In the genomic region with DNA sequence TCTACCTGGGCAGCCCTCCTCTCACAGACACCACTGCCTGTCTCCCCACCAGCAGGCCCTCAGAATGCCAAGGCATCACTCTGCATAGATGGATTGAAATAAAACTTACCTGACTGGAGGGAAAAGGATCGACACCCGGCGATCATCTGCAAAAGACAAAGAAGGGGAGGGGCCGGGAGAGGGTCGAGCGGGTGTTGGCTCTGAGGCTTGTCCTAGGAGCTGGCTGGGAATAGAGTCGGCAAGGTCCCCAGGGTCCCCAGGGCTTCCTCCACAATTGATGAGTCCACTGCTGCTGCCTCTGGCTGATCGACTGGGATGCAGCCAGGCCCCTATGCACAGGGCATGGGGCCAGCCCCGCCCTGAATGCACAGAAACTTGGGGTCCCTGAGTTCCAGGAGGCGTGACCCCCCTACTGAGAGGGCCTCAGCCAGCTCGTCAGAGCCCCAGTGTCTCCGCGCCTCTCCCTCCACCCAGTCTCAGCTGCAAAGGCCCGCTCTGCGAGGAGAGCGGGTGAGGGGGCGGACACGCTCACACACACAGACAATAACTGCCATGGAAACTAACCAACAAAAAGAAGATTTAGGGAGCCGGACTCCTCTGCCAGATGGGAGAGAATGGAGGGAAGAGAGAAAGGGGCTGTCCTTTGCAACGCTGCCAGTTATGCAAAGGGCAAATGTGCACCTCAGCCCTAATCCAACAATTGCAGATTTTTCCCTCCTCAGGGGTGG, we compare ENCODE assay signal across 14 cellular contexts. TPM values are rescaled to one million over a fixed set of nuclear protein-coding genes. Genes with fewer than 3 reads are reported as not detected.
DNase-seq lines count a peak whose midpoint lies in the region; ATAC-seq, FAIRE-seq and TF ChIP-seq lines count a peak whose summit lies in the region.
"Had no signal": no experiment of that assay in that cellular context is flagged by ENCODE, and none has a peak within 500 bp of the region (broad histone marks: within the 10 kb centered on the region; RNA-seq: fewer than 3 reads in every experiment).

A gene with protein sequence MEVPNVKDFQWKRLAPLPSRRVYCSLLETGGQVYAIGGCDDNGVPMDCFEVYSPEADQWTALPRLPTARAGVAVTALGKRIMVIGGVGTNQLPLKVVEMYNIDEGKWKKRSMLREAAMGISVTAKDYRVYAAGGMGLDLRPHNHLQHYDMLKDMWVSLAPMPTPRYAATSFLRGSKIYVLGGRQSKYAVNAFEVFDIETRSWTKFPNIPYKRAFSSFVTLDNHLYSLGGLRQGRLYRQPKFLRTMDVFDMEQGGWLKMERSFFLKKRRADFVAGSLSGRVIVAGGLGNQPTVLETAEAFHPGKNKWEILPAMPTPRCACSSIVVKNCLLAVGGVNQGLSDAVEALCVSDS (minus strand): TSS at position 499 of the 728 bp plus-strand sequence. CDS start 13,318 bp downstream, outside the sequence.

- no peaks in the 10 kb centered on the region for H3K9me3 ChIP-seq in PC-9 (ENCODE audit: insufficient read depth, low read depth)
- H3K9me3 ChIP-seq: suprapubic skin had no signal

- ATAC-seq in activated CD8-positive, alpha-beta T cell treated with anti-CD3 and anti-CD28 coated beads, Interleukin-2, amount 10 ng/mL, durations not matched to agents 7 days and 5 days: no peak
- ATAC-seq: Panc1 had no signal

- H3K9me2 ChIP-seq in PC-9 (ENCODE audit: insufficient read depth): no peaks in the 10 kb centered on the region

- FAIRE-seq in TTC549 (lab: Jason Lieb, UNC): peak; percentile 79

- H3K27ac Mint-ChIP-seq in activated CD8-positive, alpha-beta T cell treated with anti-CD3 and anti-CD28 coated beads, Interleukin-2, amount 10 ng/mL, durations not matched to agents 7 days and 5 days: no peak within 1 kb of the TSS
- H3K27ac Mint-ChIP-seq: dendritic cell treated with granulocyte-macrophage colony-stimulating factor and Interleukin-4, amounts not matched to agents 40 ng/mL and 50 ng/mL, for 4 days had no signal

- H3K27me3 ChIP-seq in PC-9 (ENCODE audit: insufficient read depth, low read depth): peaks cover 46% of the 10 kb centered on the region

- H3K9me3 Mint-ChIP-seq in activated CD8-positive, alpha-beta T cell treated with anti-CD3 and anti-CD28 coated beads, Interleukin-2, amount 10 ng/mL, durations not matched to agents 7 days and 5 days (ENCODE audit: insufficient read depth): no peaks in the 10 kb centered on the region
- H3K9me3 Mint-ChIP-seq: dendritic cell treated with granulocyte-macrophage colony-stimulating factor and Interleukin-4, amounts not matched to agents 40 ng/mL and 50 ng/mL, for 4 days had no signal

- no peaks in the 10 kb centered on the region for H3K4me1 Mint-ChIP-seq in activated CD8-positive, alpha-beta T cell treated with anti-CD3 and anti-CD28 coated beads, Interleukin-2, amount 10 ng/mL, durations not matched to agents 7 days and 5 days (ENCODE audit: low read depth)

- H3K4me2 ChIP-seq in PC-9: no peak within 1 kb of the TSS

- peaks cover 31% of the 10 kb centered on the region for H3K27me3 Mint-ChIP-seq in activated CD8-positive, alpha-beta T cell treated with anti-CD3 and anti-CD28 coated beads, Interleukin-2, amount 10 ng/mL, durations not matched to agents 7 days and 5 days (ENCODE audit: low read depth)

- DNase-seq in NCI-H2081 (lab: John Stamatoyannopoulos, UW) (peak; percentile 56 to 57), NCI-H2081 treated with DMSO at 0.1 percent for 48 hours (lab: John Stamatoyannopoulos, UW) (no peak), medulla oblongata (ENCODE audit: extremely low spot score) (peak; percentile 42), PC-9 (no peak), GM19238 (ENCODE audit: insufficient read length, low spot score) (no peak)
- DNase-seq in activated CD8-positive, alpha-beta T cell treated with anti-CD3 and anti-CD28 coated beads, Interleukin-2, amount 10 ng/mL, durations not matched to agents 7 days and 5 days: no peak
- DNase-seq: activated naive CD4-positive, alpha-beta T cell treated with anti-CD3 and anti-CD28 coated beads, Interleukin-2, amount 50 U/mL, for 16 hours; DND-41 had no signal

- intact Hi-C loops in PC-9 (cut with micrococcal nuclease; ENCODE audit: unreplicated experiment): no loop called here

- H3K4me3 Mint-ChIP-seq in activated CD8-positive, alpha-beta T cell treated with anti-CD3 and anti-CD28 coated beads, Interleukin-2, amount 10 ng/mL, durations not matched to agents 7 days and 5 days: no peak within 1 kb of the TSS
- H3K4me3 Mint-ChIP-seq: dendritic cell treated with granulocyte-macrophage colony-stimulating factor and Interleukin-4, amounts not matched to agents 40 ng/mL and 50 ng/mL, for 4 days had no signal

- no peaks in the 10 kb centered on the region for H3F3A ChIP-seq in PC-9 (ENCODE audit: insufficient read depth, low read depth)

- no peak for TF ChIP-seq CTCF in PC-9 (conservative IDR thresholded peaks at IDR 0.05)

- no peaks in the 10 kb centered on the region for H3K36me3 Mint-ChIP-seq in activated CD8-positive, alpha-beta T cell treated with anti-CD3 and anti-CD28 coated beads, Interleukin-2, amount 10 ng/mL, durations not matched to agents 7 days and 5 days (ENCODE audit: low read depth)

- H3K27ac ChIP-seq in temporal lobe (ENCODE audit: low read depth, low read length) (peak within 1 kb of the TSS; percentile 5), PC-9 (no peak within 1 kb of the TSS)
- H3K27ac ChIP-seq: suprapubic skin had no signal

- H3K79me2 ChIP-seq in PC-9 (ENCODE audit: low read depth): no peaks in the 10 kb centered on the region

- H4K20me1 ChIP-seq in PC-9 (ENCODE audit: insufficient read depth): no peaks in the 10 kb centered on the region

- 0 out of 2 replicates have a peak, but pooled peaks cover 2% of the 10 kb centered on the region for H3K4me1 ChIP-seq in PC-9 (replicated peaks; ENCODE audit: insufficient read depth)

- CTCF ChIA-PET in PC-9 (lab: Charles Lee): interaction anchor here (0.6 kb wide), 1 partner anchor 132 kb away, joined by 5 read pairs; no protein-coding TSS in a partner anchor
- CTCF ChIA-PET in activated CD8-positive, alpha-beta T cell treated with anti-CD3 and anti-CD28 coated beads, Interleukin-2, amount 10 ng/mL, durations not matched to agents 7 days and 5 days (lab: Charles Lee): interaction anchor here (1.0 to 5.9 kb wide), 5 partner anchors 20 to 130 kb away, joined by 3 to 123 read pairs (median 9); no protein-coding TSS in a partner anchor

- no TSS peak for BruUV-seq in PC-9 (replicated peaks; lab: Mats Ljungman, UMichigan)

- no peak within 1 kb of the TSS for H2AFZ ChIP-seq in PC-9

- POLR2A ChIA-PET in PC-9 (lab: Charles Lee; ENCODE audit: unreplicated experiment): no interaction called here
- POLR2A ChIA-PET in activated CD8-positive, alpha-beta T cell treated with anti-CD3 and anti-CD28 coated beads, Interleukin-2, amount 10 ng/mL, durations not matched to agents 7 days and 5 days (lab: Charles Lee): no interaction called here

- no peak within 1 kb of the TSS for H3K4me3 ChIP-seq in PC-9
- H3K4me3 ChIP-seq: suprapubic skin had no signal

- no peaks in the 10 kb centered on the region for H3K36me3 ChIP-seq in PC-9 (ENCODE audit: low read depth)
- H3K36me3 ChIP-seq: suprapubic skin had no signal

RNA-seq across cellular contexts. Expression of the gene that starts here (rescaled TPM):
- total RNA-seq in temporal lobe: 27.5 TPM
- not detected in 2 replicates for total RNA-seq in PC-9 (2021)
- not detected for total RNA-seq in activated CD8-positive, alpha-beta T cell treated with anti-CD3 and anti-CD28 coated beads, Interleukin-2, amount 10 ng/mL, durations not matched to agents 7 days and 5 days
- total RNA-seq: T-helper 2 cell treated with Interferon-gamma antibody and Interleukin-4, amounts not matched to agents 100 ng/mL and 5 ng/mL, for 36 hours had no signal

Comparison
In these comparisons a context has a peak if more than half of its experiments do, and no peak if none do; other contexts are left out.
1. RNA of the gene that starts here (total RNA-seq): 27.5 TPM in temporal lobe (single experiment); not detected in PC-9 and not detected in activated CD8-positive, alpha-beta T cell treated with anti-CD3 and anti-CD28 coated beads, Interleukin-2, amount 10 ng/mL, durations not matched to agents 7 days and 5 days; every median in the first group is over 10 times any median in the second.
2. DNase-seq: peak in NCI-H2081 (2 of 2) and medulla oblongata (single experiment); none in NCI-H2081 treated with DMSO at 0.1 percent for 48 hours (single experiment), PC-9 (0 of 2), GM19238 (single experiment) and activated CD8-positive, alpha-beta T cell treated with anti-CD3 and anti-CD28 coated beads, Interleukin-2, amount 10 ng/mL, durations not matched to agents 7 days and 5 days (single experiment).